35 cellular contexts compared by ENCODE assay signal in genomic region chr12:10974965-10975364, GRCh38. TPM values are rescaled to one million over a fixed set of nuclear protein-coding genes. Genes with fewer than 3 reads are reported as not detected.
"Had no signal": no experiment of that assay in that cellular context is flagged by ENCODE, and none has a peak within 500 bp of the region (broad histone marks: within the 10 kb centered on the region; RNA-seq: fewer than 3 reads in every experiment).

No MANE protein-coding gene starts in this region.

- H3K4me1 Mint-ChIP-seq: mesothelial cell of epicardium had no signal

- H3K9me3 ChIP-seq: esophagus squamous epithelium, gastrocnemius medialis, heart right ventricle, left lung, lower lobe of right lung, mucosa of descending colon had no signal

- FAIRE-seq: colon, endometrium, islet of Langerhans, keratinocyte had no signal

- H3K27me3 Mint-ChIP-seq: dendritic cell treated with granulocyte-macrophage colony-stimulating factor and Interleukin-4, amounts not matched to agents 40 ng/mL and 50 ng/mL, for 4 days; naive B cell had no signal

- ATAC-seq: effector memory CD8-positive, alpha-beta T cell; esophagus mucosa; gastrocnemius medialis; heart right ventricle; left cardiac atrium; left lung; left ventricle myocardium superior; lower lobe of right lung; mucosa of descending colon had no signal

- DNase-seq: effector CD8-positive, alpha-beta T cell; effector memory CD8-positive, alpha-beta T cell; endodermal cell; erythroblast; esophagus squamous epithelium; foreskin fibroblast; foreskin melanocyte; gastrocnemius medialis; glutamatergic neuron; head of caudate nucleus; heart right ventricle; hippocampal formation; left cardiac atrium; left lung; left ventricle myocardium superior; lower lobe of right lung; mesenchymal stem cell; mucosa of descending colon; naive B cell had no signal

- H3K9me3 Mint-ChIP-seq: dendritic cell treated with granulocyte-macrophage colony-stimulating factor and Interleukin-4, amounts not matched to agents 40 ng/mL and 50 ng/mL, for 4 days; effector memory CD8-positive, alpha-beta T cell; endodermal cell had no signal

- H3K36me3 ChIP-seq: esophagus squamous epithelium, gastrocnemius medialis, left lung, lower lobe of right lung had no signal

- H3K4me3 Mint-ChIP-seq: dendritic cell treated with granulocyte-macrophage colony-stimulating factor and Interleukin-4, amounts not matched to agents 40 ng/mL and 50 ng/mL, for 4 days; effector memory CD8-positive, alpha-beta T cell; endodermal cell; mesothelial cell of epicardium; naive B cell had no signal

- H3K27ac Mint-ChIP-seq: dendritic cell treated with granulocyte-macrophage colony-stimulating factor and Interleukin-4, amounts not matched to agents 40 ng/mL and 50 ng/mL, for 4 days; effector memory CD8-positive, alpha-beta T cell; endodermal cell; mesothelial cell of epicardium; naive B cell had no signal

- H3K4me3 ChIP-seq: coronary artery, esophagus squamous epithelium, gastrocnemius medialis, heart right ventricle, left lung, lower lobe of right lung, mucosa of descending colon had no signal

- H3K27ac ChIP-seq: coronary artery, epithelial cell of prostate, esophagus squamous epithelium, gastrocnemius medialis, heart right ventricle, left lung, lower lobe of right lung had no signal

- H3K27me3 ChIP-seq: esophagus squamous epithelium, gastrocnemius medialis, heart right ventricle, left lung had no signal

- H3K36me3 Mint-ChIP-seq: mesothelial cell of epicardium had no signal

- H3K4me1 ChIP-seq: esophagus squamous epithelium, gastrocnemius medialis, heart right ventricle, left lung, lower lobe of right lung had no signal

RNA-seq across cellular contexts. Expression of gene TAS2R50, which starts 11.7 kb away (rescaled TPM):
- polyA plus RNA-seq: heart right ventricle had no signal

RNA-seq across cellular contexts. Expression of gene PRH2, which starts 45.9 kb away (rescaled TPM):
- total RNA-seq: dermis microvascular lymphatic vessel endothelial cell, esophagus mucosa, gastrocnemius medialis, glomerular endothelial cell, heart right ventricle, kidney epithelial cell, left cardiac atrium, left lung, left ventricle myocardium superior, lower leg skin, lower lobe of right lung, lung microvascular endothelial cell, mesenteric fat pad, mesothelial cell of epicardium, myocyte had no signal
- polyA plus RNA-seq: heart right ventricle had no signal

RNA-seq across cellular contexts. Expression of gene TAS2R19, which starts 47.5 kb away (rescaled TPM):
- total RNA-seq: kidney epithelial cell had no signal
